16 cellular contexts compared by ENCODE assay signal in genomic region chr9:132892383-132892782, GRCh38. TPM values are rescaled to one million over a fixed set of nuclear protein-coding genes. Genes with fewer than 3 reads are reported as not detected.
"Had no signal": no experiment of that assay in that cellular context is flagged by ENCODE, and none has a peak within 500 bp of the region (broad histone marks: within the 10 kb centered on the region; RNA-seq: fewer than 3 reads in every experiment).

No MANE protein-coding gene starts in this region.

- H3K9me3 ChIP-seq: prostate gland, thoracic aorta had no signal

- H3K36me3 ChIP-seq: prostate gland had no signal

- ATAC-seq: activated CD8-positive, alpha-beta T cell treated with anti-CD3 and anti-CD28 coated beads for 36 hours; effector memory CD8-positive, alpha-beta T cell; right cardiac atrium had no signal

- H3K4me1 Mint-ChIP-seq: activated naive CD8-positive, alpha-beta T cell treated with anti-CD3 and anti-CD28 coated beads for 36 hours had no signal

- H3K4me1 ChIP-seq: prostate gland had no signal

- H3K27ac ChIP-seq: prostate gland, thoracic aorta had no signal

- H3K4me3 ChIP-seq: prostate gland, thoracic aorta had no signal

- H3K27ac Mint-ChIP-seq: activated CD8-positive, alpha-beta T cell treated with anti-CD3 and anti-CD28 coated beads for 36 hours; activated naive CD8-positive, alpha-beta T cell treated with anti-CD3 and anti-CD28 coated beads for 36 hours; dendritic cell treated with granulocyte-macrophage colony-stimulating factor and Interleukin-4, amounts not matched to agents 40 ng/mL and 50 ng/mL, for 4 days; effector memory CD8-positive, alpha-beta T cell; mesothelial cell of epicardium had no signal

- H3K4me3 Mint-ChIP-seq: activated CD8-positive, alpha-beta T cell treated with anti-CD3 and anti-CD28 coated beads for 36 hours; activated naive CD8-positive, alpha-beta T cell treated with anti-CD3 and anti-CD28 coated beads for 36 hours; brain; dendritic cell treated with granulocyte-macrophage colony-stimulating factor and Interleukin-4, amounts not matched to agents 40 ng/mL and 50 ng/mL, for 4 days; effector memory CD8-positive, alpha-beta T cell; mesothelial cell of epicardium had no signal

- H3K9me3 Mint-ChIP-seq: activated CD8-positive, alpha-beta T cell treated with anti-CD3 and anti-CD28 coated beads for 36 hours; activated naive CD8-positive, alpha-beta T cell treated with anti-CD3 and anti-CD28 coated beads for 36 hours; brain; dendritic cell treated with granulocyte-macrophage colony-stimulating factor and Interleukin-4, amounts not matched to agents 40 ng/mL and 50 ng/mL, for 4 days; effector memory CD8-positive, alpha-beta T cell; mesothelial cell of epicardium had no signal

- DNase-seq: activated CD4-positive, alpha-beta T cell treated with anti-CD3 and anti-CD28 coated beads for 4 hours; activated CD8-positive, alpha-beta T cell treated with anti-CD3 and anti-CD28 coated beads for 36 hours; activated naive CD8-positive, alpha-beta T cell treated with anti-CD3 and anti-CD28 coated beads for 36 hours; activated T-cell treated with anti-CD3 and anti-CD28 coated beads, Interleukin-2, amount 50 U/mL, for 48 hours; amygdala; cerebellar nuclear complex; effector memory CD8-positive, alpha-beta T cell; foreskin melanocyte; kidney glomerular epithelial cell; right cardiac atrium had no signal

- H3K27me3 Mint-ChIP-seq: activated CD8-positive, alpha-beta T cell treated with anti-CD3 and anti-CD28 coated beads for 36 hours; activated naive CD8-positive, alpha-beta T cell treated with anti-CD3 and anti-CD28 coated beads for 36 hours; brain; dendritic cell treated with granulocyte-macrophage colony-stimulating factor and Interleukin-4, amounts not matched to agents 40 ng/mL and 50 ng/mL, for 4 days; effector memory CD8-positive, alpha-beta T cell had no signal

RNA-seq across cellular contexts. Expression of gene AK8, which starts 14.3 kb away (rescaled TPM):
- total RNA-seq: activated CD8-positive, alpha-beta T cell treated with anti-CD3 and anti-CD28 coated beads for 36 hours; T-helper 1 cell treated with Interleukin-12 subunit alpha and Interleukin-12 subunit beta and Interleukin-4 antibody, amounts not matched to agents 30 ng/mL and 1 ng/mL, for 36 hours had no signal
